ENCODE assay signal across 13 cellular contexts in the genomic region with DNA sequence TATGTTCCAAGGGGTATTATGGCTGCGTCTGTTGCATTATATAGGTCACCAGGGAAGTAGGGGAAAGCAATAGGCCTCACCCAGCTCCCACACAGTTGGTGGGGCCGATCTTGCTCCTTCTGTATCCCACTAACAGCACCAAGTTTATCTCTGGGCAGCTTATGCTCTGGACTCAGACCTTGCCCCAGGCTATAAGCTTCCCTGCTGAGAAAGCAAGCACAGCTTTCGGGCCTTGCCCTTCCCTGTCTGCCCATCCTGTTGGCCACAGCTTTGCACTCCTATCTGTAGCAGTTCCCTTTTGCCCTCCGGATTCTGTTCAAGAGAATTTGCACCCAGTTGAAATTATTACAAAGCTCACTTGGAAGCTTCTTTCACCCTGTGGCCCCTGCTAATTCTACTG. TPM values are rescaled to one million over a fixed set of nuclear protein-coding genes. Genes with fewer than 3 reads are reported as not detected.
DNase-seq lines count a peak whose midpoint lies in the region; TF ChIP-seq lines count a peak whose summit lies in the region.
"Had no signal": no experiment of that assay in that cellular context is flagged by ENCODE, and none has a peak within 500 bp of the region (broad histone marks: within the 10 kb centered on the region; RNA-seq: fewer than 3 reads in every experiment).

No MANE protein-coding gene starts in this region.

- 84 to 87% methylated on average over 4 of the region's 4 CpGs for WGBS in testis, 2 donors

- no peak for TF ChIP-seq POLR2A in testis (IDR thresholded peaks at IDR 0.05)

- H3K27me3 ChIP-seq in testis (no peaks in the 10 kb centered on the region), MG63 (no peaks in the 10 kb centered on the region; the same call in 1 of the 2 replicates)
- H3K27me3 ChIP-seq: BLaER1 had no signal

- H3K27ac ChIP-seq in testis: peak overlapping the region; percentile 50 to 55
- H3K27ac ChIP-seq: 22Rv1, BLaER1 had no signal

- H3K36me3 Mint-ChIP-seq in chondrocyte (ENCODE audit: low read depth): peaks cover 6% of the 10 kb centered on the region

- TF ChIP-seq CTCF in chondrocyte (IDR thresholded peaks at IDR 0.05): no peak
- no peak for TF ChIP-seq CTCF in testis (IDR thresholded peaks at IDR 0.05)

- peak; percentile 29 for DNase-seq in NCI-H146 (lab: John Stamatoyannopoulos, UW)
- no peak for DNase-seq in NCI-H146 treated with DMSO at 0.1 percent for 48 hours (lab: John Stamatoyannopoulos, UW; ENCODE audit: unreplicated experiment)
- peak; percentile 26 for DNase-seq in NCI-H226
- no peak for DNase-seq in chondrocyte (ENCODE audit: low spot score)
- no peak for DNase-seq in testis
- no peak for DNase-seq in MG63
- DNase-seq in COLO829 (ENCODE audit: low spot score): no peak
- DNase-seq: AML-193, DMS79, H7 had no signal

- H3K36me3 ChIP-seq in testis (ENCODE audit: low read depth, missing control alignments) (no peaks in the 10 kb centered on the region), MG63 (no peaks in the 10 kb centered on the region)
- H3K36me3 ChIP-seq: BLaER1 had no signal

- intact Hi-C loops in testis (cut with DNase I; ENCODE audit: low total_unique reads): no loop called here

- H3K4me3 Mint-ChIP-seq in chondrocyte (ENCODE audit: unreplicated experiment): no peak overlapping the region
- H3K4me3 Mint-ChIP-seq: GM23338 had no signal

- H3K4me1 Mint-ChIP-seq in chondrocyte (ENCODE audit: low read depth): peaks cover 16% of the 10 kb centered on the region
- H3K4me1 Mint-ChIP-seq: GM23338 had no signal

- H3K4me1 ChIP-seq in testis: peaks cover 4% of the 10 kb centered on the region
- H3K4me1 ChIP-seq: BLaER1 had no signal

- peaks cover 29% of the 10 kb centered on the region for H3K9me3 Mint-ChIP-seq in chondrocyte (ENCODE audit: low read depth)

- no peaks in the 10 kb centered on the region for H3K27me3 Mint-ChIP-seq in chondrocyte (ENCODE audit: low read depth)

- peak overlapping the region; percentile 24 for H3K27ac Mint-ChIP-seq in chondrocyte (ENCODE audit: unreplicated experiment)
- H3K27ac Mint-ChIP-seq: GM23338 had no signal

- H3K4me3 ChIP-seq in testis (no peak overlapping the region), MG63 (no peak overlapping the region)
- H3K4me3 ChIP-seq: BLaER1, GM23338 had no signal

- H3K9me3 ChIP-seq in testis (no peaks in the 10 kb centered on the region), MG63 (peaks cover 6% of the 10 kb centered on the region)

RNA-seq across cellular contexts. Expression of a gene that starts 12.9 kb away (rescaled TPM):
- total RNA-seq in chondrocyte (0.32 to 0.70 TPM (median 0.38 TPM) in 3 replicates), testis (10 to 100 TPM; 12.4 to 16.7 TPM)
- polyA plus RNA-seq in testis (ENCODE audit: insufficient read depth, low read depth, low replicate concordance): 7.3 TPM
- not detected in 2 replicates for total RNA-seq in MG63 (2014; rRNA removed; shearing (Covaris generic); ENCODE audit: low replicate concordance)
- polyA plus RNA-seq: GM23338 had no signal

Comparison
In these comparisons a context has a peak if more than half of its experiments do, and no peak if none do; other contexts are left out.
1. DNase-seq: peak in NCI-H146 (single experiment) and NCI-H226 (single experiment); none in NCI-H146 treated with DMSO at 0.1 percent for 48 hours (single experiment), chondrocyte (single experiment), testis (single experiment), MG63 (single experiment) and COLO829 (single experiment).